14 cellular contexts compared by ENCODE assay signal in genomic region chr13:113859311-113860050, GRCh38. TPM values are rescaled to one million over a fixed set of nuclear protein-coding genes. Genes with fewer than 3 reads are reported as not detected.
A peak's percentile ranks its signal among the peaks of the same experiment; 100 is the strongest.
DNase-seq lines count a peak whose midpoint lies in the region; TF ChIP-seq lines count a peak whose summit lies in the region.
"Had no signal": no experiment of that assay in that cellular context is flagged by ENCODE, and none has a peak within 500 bp of the region (broad histone marks: within the 10 kb centered on the region; RNA-seq: fewer than 3 reads in every experiment).

No MANE protein-coding gene starts in this region.

- peaks cover 14 to 20% (median 15%) of the 10 kb centered on the region in 3 donors for H3K4me1 Mint-ChIP-seq in CD8-positive, alpha-beta memory T cell
- H3K4me1 Mint-ChIP-seq in endodermal cell (peaks cover 44% of the 10 kb centered on the region), nephron (peaks cover 42% of the 10 kb centered on the region)

- H3K36me3 Mint-ChIP-seq in CD8-positive, alpha-beta memory T cell, result no peaks in the 10 kb centered on the region
- H3K36me3 Mint-ChIP-seq in endodermal cell (ENCODE audit: low read depth) (no peaks in the 10 kb centered on the region), nephron (ENCODE audit: low read depth) (no peaks in the 10 kb centered on the region)
- H3K36me3 Mint-ChIP-seq: activated naive CD8-positive, alpha-beta T cell treated with anti-CD3 and anti-CD28 coated beads, Interleukin-2, amount 10 ng/mL, durations not matched to agents 7 days and 5 days had no signal

- no peak for DNase-seq in CD8-positive, alpha-beta memory T cell
- no peak for DNase-seq in endodermal cell
- DNase-seq in SJCRH30, result no peak
- DNase-seq in GM10248 (ENCODE audit: extremely low spot score), result no peak
- no peak for DNase-seq in NCI-H187 (lab: John Stamatoyannopoulos, UW)
- no peak for DNase-seq in SKM-1 treated with dmso at 0.1 percent for 144 hours (lab: John Stamatoyannopoulos, UW; ENCODE audit: unreplicated experiment)
- DNase-seq: activated B cell treated with CpG ODN at 0.5 μM for 24 hours; activated naive CD8-positive, alpha-beta T cell treated with anti-CD3 and anti-CD28 coated beads, Interleukin-2, amount 10 ng/mL, durations not matched to agents 7 days and 5 days; GOT3; KBM-7 had no signal

- no peak overlapping the region for H3K4me3 Mint-ChIP-seq in CD8-positive, alpha-beta memory T cell
- H3K4me3 Mint-ChIP-seq in endodermal cell (peak overlapping the region; percentile 65), nephron (peak overlapping the region in 2 of 3 experiments; percentile 50 to 61)
- H3K4me3 Mint-ChIP-seq: activated B cell treated with CpG ODN at 0.5 μM for 24 hours; activated naive CD8-positive, alpha-beta T cell treated with anti-CD3 and anti-CD28 coated beads, Interleukin-2, amount 10 ng/mL, durations not matched to agents 7 days and 5 days; stimulated activated naive CD8-positive, alpha-beta T cell treated with anti-CD3 and anti-CD28 coated beads, Interleukin-15, Interleukin-2, amounts not matched to agents 100 ng/mL and 50 ng/mL, for 24 hours had no signal

- H3K9me3 ChIP-seq in CD8-positive, alpha-beta memory T cell (ENCODE audit: low read length), result no peaks in the 10 kb centered on the region
- H3K9me3 ChIP-seq in HUES64 (ENCODE audit: insufficient read depth, low read depth, low read length) (no peaks in the 10 kb centered on the region), endodermal cell (ENCODE audit: control insufficient read depth, low read length) (no peaks in the 10 kb centered on the region), SJCRH30 (replicated peaks) (no peaks in the 10 kb centered on the region; the same call in 1 of the 2 replicates)

- TF ChIP-seq CTCF in endodermal cell (conservative IDR thresholded peaks at IDR 0.05) (no peak), nephron (IDR thresholded peaks at IDR 0.05; ENCODE audit: unreplicated experiment in 3 of 3) (no peak), GM10248 (IDR thresholded peaks at IDR 0.05; ENCODE audit: control extremely low read depth, extremely low read depth, low read depth, missing control alignments) (no peak)

- no peaks in the 10 kb centered on the region for H3K36me3 ChIP-seq in CD8-positive, alpha-beta memory T cell (ENCODE audit: insufficient read depth, low read length)
- no peaks in the 10 kb centered on the region for H3K36me3 ChIP-seq in HUES64 (ENCODE audit: insufficient read depth, low read length)
- H3K36me3 ChIP-seq in endodermal cell (ENCODE audit: control insufficient read depth, insufficient read depth, low read length), result peaks cover 8% of the 10 kb centered on the region
- H3K36me3 ChIP-seq in SJCRH30, result no peaks in the 10 kb centered on the region
- H3K36me3 ChIP-seq: neutrophil had no signal

- peak overlapping the region; percentile 3 for H3K27ac ChIP-seq in CD8-positive, alpha-beta memory T cell (ENCODE audit: low read depth, low read length)
- peak overlapping the region; percentile 95 for H3K27ac ChIP-seq in HUES64 (ENCODE audit: low read depth, low read length)
- peak overlapping the region; percentile 70 for H3K27ac ChIP-seq in endodermal cell (ENCODE audit: low read depth, low read length)
- no peak overlapping the region for H3K27ac ChIP-seq in SJCRH30
- H3K27ac ChIP-seq: neutrophil had no signal

- peak overlapping the region; percentile 57; the same call in 1 of the 2 replicates for H3K9ac ChIP-seq in HUES64 (ENCODE audit: low read depth, low read length)
- peak overlapping the region; percentile 77 for H3K9ac ChIP-seq in endodermal cell (ENCODE audit: extremely low read depth, low read length, poor library complexity, severe bottlenecking)

- H3K27ac Mint-ChIP-seq in CD8-positive, alpha-beta memory T cell, result no peak overlapping the region
- H3K27ac Mint-ChIP-seq in endodermal cell, result peak overlapping the region; percentile 99
- peak overlapping the region; percentile 70 to 93 (median 81) for H3K27ac Mint-ChIP-seq in nephron
- H3K27ac Mint-ChIP-seq: activated B cell treated with CpG ODN at 0.5 μM for 24 hours; activated naive CD8-positive, alpha-beta T cell treated with anti-CD3 and anti-CD28 coated beads, Interleukin-2, amount 10 ng/mL, durations not matched to agents 7 days and 5 days; stimulated activated naive CD8-positive, alpha-beta T cell treated with anti-CD3 and anti-CD28 coated beads, Interleukin-15, Interleukin-2, amounts not matched to agents 100 ng/mL and 50 ng/mL, for 24 hours had no signal

- H3K4me1 ChIP-seq in CD8-positive, alpha-beta memory T cell (ENCODE audit: insufficient read depth, low read length), result peaks cover 20% of the 10 kb centered on the region
- H3K4me1 ChIP-seq in HUES64 (ENCODE audit: insufficient read depth, low read length) (peaks cover 37% of the 10 kb centered on the region), endodermal cell (ENCODE audit: control insufficient read depth, insufficient read depth, low read length) (peaks cover 19% of the 10 kb centered on the region), SJCRH30 (no peaks in the 10 kb centered on the region; the same call in 1 of the 2 replicates)

- H3K9me3 Mint-ChIP-seq in CD8-positive, alpha-beta memory T cell, result no peaks in the 10 kb centered on the region
- H3K9me3 Mint-ChIP-seq in endodermal cell, result no peaks in the 10 kb centered on the region
- no peaks in the 10 kb centered on the region for H3K9me3 Mint-ChIP-seq in nephron
- H3K9me3 Mint-ChIP-seq: activated B cell treated with CpG ODN at 0.5 μM for 24 hours had no signal

- no peak overlapping the region for H3K4me3 ChIP-seq in CD8-positive, alpha-beta memory T cell (ENCODE audit: low read length)
- H3K4me3 ChIP-seq in HUES64 (ENCODE audit: low read length) (no peak overlapping the region), endodermal cell (ENCODE audit: low read length) (peak overlapping the region; percentile 51), SJCRH30 (no peak overlapping the region)

- peaks cover 16% of the 10 kb centered on the region for H3K27me3 ChIP-seq in CD8-positive, alpha-beta memory T cell (ENCODE audit: insufficient read depth, low read length, poor library complexity, severe bottlenecking)
- peaks cover 21% of the 10 kb centered on the region for H3K27me3 ChIP-seq in HUES64 (ENCODE audit: insufficient read depth, low read length)
- H3K27me3 ChIP-seq in endodermal cell (ENCODE audit: control insufficient read depth, insufficient read depth, low read length, poor library complexity, severe bottlenecking), result peaks cover 5% of the 10 kb centered on the region
- no peaks in the 10 kb centered on the region for H3K27me3 ChIP-seq in SJCRH30

- peaks cover 11% of the 10 kb centered on the region in 2 donors for H3K27me3 Mint-ChIP-seq in CD8-positive, alpha-beta memory T cell
- H3K27me3 Mint-ChIP-seq in endodermal cell (ENCODE audit: insufficient read depth), result peaks cover 5% of the 10 kb centered on the region
- peaks cover 44% of the 10 kb centered on the region for H3K27me3 Mint-ChIP-seq in nephron (ENCODE audit: low read depth)

- CTCF ChIA-PET in CD8-positive, alpha-beta memory T cell (lab: Charles Lee), result no interaction called here
- CTCF ChIA-PET in GM10248 (lab: Yijun Ruan, JAX), result no interaction called here

- 92% methylated on average over 4 of the region's 4 CpGs for WGBS in HUES64
- 80 to 92% methylated on average over 4 of the region's 4 CpGs for WGBS in endodermal cell (ENCODE audit: insufficient coverage in 1 of 2, insufficient read length in 1 of 2), 2 experiments

- POLR2A ChIA-PET in CD8-positive, alpha-beta memory T cell (lab: Charles Lee), result no interaction called here
- POLR2A ChIA-PET in GM10248 (lab: Yijun Ruan, JAX), result no interaction called here

RNA-seq across cellular contexts. Expression of gene GAS6, which starts 4.4 kb away (rescaled TPM):
- total RNA-seq in CD8-positive, alpha-beta memory T cell, result under 1 TPM; 0.42 to 0.50 TPM
- polyA plus RNA-seq in CD8-positive, alpha-beta memory T cell, result 0.47 TPM
- polyA plus RNA-seq in HUES64 (2013, experiment 1 of 2), result 10.6 TPM
- polyA plus RNA-seq in HUES64 (2013, experiment 2 of 2), result 11.4 TPM
- total RNA-seq in endodermal cell, result 10 to 100 TPM; 45.7 to 49.6 TPM
- polyA plus RNA-seq in endodermal cell (2013, experiment 1 of 2), result 24.8 TPM
- polyA plus RNA-seq in endodermal cell (2013, experiment 2 of 2), result 23.0 TPM
- 0.10 and 0.14 TPM in 2 replicates for total RNA-seq in SJCRH30 (2014; rRNA removed; shearing (Covaris generic))

Comparison
In these comparisons a context has a peak if more than half of its experiments do, and no peak if none do; other contexts are left out.
1. H3K27ac Mint-ChIP-seq: peak in endodermal cell (single experiment) and nephron (3 of 3); none in CD8-positive, alpha-beta memory T cell (0 of 8).
2. H3K4me3 Mint-ChIP-seq: peak in endodermal cell (single experiment) and nephron (2 of 3); none in CD8-positive, alpha-beta memory T cell (0 of 7).
3. RNA of gene GAS6, which starts 4.4 kb away (total RNA-seq): 45.7 to 49.6 TPM in endodermal cell; 0.42 to 0.50 TPM in CD8-positive, alpha-beta memory T cell and 0.10 to 0.14 TPM in SJCRH30; every median in the first group is over 10 times any median in the second.